Comparison of ENCODE assay signal across 2 cellular contexts in genomic region chr10:7942859-7943258, GRCh38.
TF ChIP-seq lines count a peak whose summit lies in the region.

No MANE protein-coding gene starts in this region.

TF ChIP-seq in GM23338, 12 proteins besides CTCF, POLR2A, EP300 and RAD21 (continued from another document):
- no peak for TF ChIP-seq ZNF462 (CRISPR knock-in tag; IDR thresholded peaks at IDR 0.05)
- TF ChIP-seq ZNF331 (CRISPR knock-in tag; IDR thresholded peaks at IDR 0.05; ENCODE audit: low read depth) = no peak
- no peak for TF ChIP-seq EZH2phosphoT487 (IDR thresholded peaks at IDR 0.05; ENCODE audit: unreplicated experiment)
- no peak for TF ChIP-seq ETS1 (IDR thresholded peaks at IDR 0.05)
- TF ChIP-seq STAT1 (IDR thresholded peaks at IDR 0.05; ENCODE audit: unreplicated experiment) = no peak
- no peak for TF ChIP-seq REST (IDR thresholded peaks at IDR 0.05; ENCODE audit: unreplicated experiment)
- TF ChIP-seq JUNB (IDR thresholded peaks at IDR 0.05; ENCODE audit: unreplicated experiment) = no peak
- no peak for TF ChIP-seq NANOG (IDR thresholded peaks at IDR 0.05; ENCODE audit: borderline replicate concordance)
- no peak for TF ChIP-seq POLR2AphosphoS5 (IDR thresholded peaks at IDR 0.05; ENCODE audit: low read depth)
- no peak for TF ChIP-seq CREB1 (CRISPR knock-in tag; IDR thresholded peaks at IDR 0.05; ENCODE audit: low read depth)
TF ChIP-seq in GM23338: peak in this region for 0.

TF ChIP-seq in HepG2, 621 proteins besides CTCF, POLR2A, EP300 and RAD21 (continued from another document and continues in another):
- no peak for TF ChIP-seq PREB (CRISPR knock-in tag; IDR thresholded peaks at IDR 0.05)
- no peak for TF ChIP-seq ISX (CRISPR knock-in tag; conservative IDR thresholded peaks at IDR 0.05)
- no peak for TF ChIP-seq KLF13 (CRISPR knock-in tag; IDR thresholded peaks at IDR 0.05)
- TF ChIP-seq ZNF773 (CRISPR knock-in tag; IDR thresholded peaks at IDR 0.05; ENCODE audit: borderline replicate concordance) = no peak
- no peak for TF ChIP-seq ATF3 (CRISPR knock-in tag; IDR thresholded peaks at IDR 0.05)
- peak; percentile 97 for TF ChIP-seq IKZF5 (CRISPR knock-in tag; IDR thresholded peaks at IDR 0.05)
- TF ChIP-seq YEATS2 (CRISPR knock-in tag; IDR thresholded peaks at IDR 0.05; ENCODE audit: borderline replicate concordance) = no peak
- no peak for TF ChIP-seq ZNF879 (CRISPR knock-in tag; IDR thresholded peaks at IDR 0.05)
- peak; percentile 30; the same call in 1 of the 2 replicates for TF ChIP-seq FOSL2 (CRISPR knock-in tag; IDR thresholded peaks at IDR 0.05)
- no peak for TF ChIP-seq ZBTB2 (CRISPR knock-in tag; IDR thresholded peaks at IDR 0.05; ENCODE audit: low read depth)
- TF ChIP-seq ZNF496 (CRISPR knock-in tag; IDR thresholded peaks at IDR 0.05; ENCODE audit: insufficient replicate concordance) = no peak
- no peak for TF ChIP-seq MEIS2 (CRISPR knock-in tag; IDR thresholded peaks at IDR 0.05)
- TF ChIP-seq HOMEZ (CRISPR knock-in tag; IDR thresholded peaks at IDR 0.05; ENCODE audit: low read depth) = 0 out of 2 replicates have a peak, but pooled peaks have one; percentile 38
- 0 out of 2 replicates have a peak, but pooled peaks have one; percentile 48 for TF ChIP-seq ZNF646 (CRISPR knock-in tag; IDR thresholded peaks at IDR 0.05)
- TF ChIP-seq GRHL1 (CRISPR knock-in tag; conservative IDR thresholded peaks at IDR 0.05) = no peak
- no peak for TF ChIP-seq SUZ12 (IDR thresholded peaks at IDR 0.05; ENCODE audit: low read depth, low read length)
- no peak for TF ChIP-seq ZBTB4 (CRISPR knock-in tag; IDR thresholded peaks at IDR 0.05; ENCODE audit: borderline replicate concordance)
- no peak for TF ChIP-seq AGO2 (optimal IDR thresholded peaks at IDR 0.05; ENCODE audit: low read depth, low read length)
- TF ChIP-seq DMTF1 (CRISPR knock-in tag; IDR thresholded peaks at IDR 0.05) = no peak
- no peak for TF ChIP-seq ZNF598 (CRISPR knock-in tag; IDR thresholded peaks at IDR 0.05; ENCODE audit: borderline replicate concordance)
- TF ChIP-seq CREM (IDR thresholded peaks at IDR 0.05) = peak; percentile 35; the same call in 1 of the 2 replicates
- TF ChIP-seq CREM (CRISPR knock-in tag; IDR thresholded peaks at IDR 0.05) = no peak
- no peak for TF ChIP-seq HES4 (CRISPR knock-in tag; IDR thresholded peaks at IDR 0.05; ENCODE audit: borderline replicate concordance)
- peak; percentile 40; the same call in 1 of the 2 replicates for TF ChIP-seq POLR2G (IDR thresholded peaks at IDR 0.05; ENCODE audit: low read depth, low read length)
- TF ChIP-seq ZNF644 (CRISPR knock-in tag; IDR thresholded peaks at IDR 0.05; ENCODE audit: low read depth) = 0 out of 2 replicates have a peak, but pooled peaks have one; percentile 18
- no peak for TF ChIP-seq ADNP (CRISPR knock-in tag; IDR thresholded peaks at IDR 0.05)
- peak; percentile 96 for TF ChIP-seq ZNF292 (CRISPR knock-in tag; IDR thresholded peaks at IDR 0.05; ENCODE audit: borderline replicate concordance, low read depth)
- no peak for TF ChIP-seq NR1H2 (CRISPR knock-in tag; IDR thresholded peaks at IDR 0.05; ENCODE audit: borderline replicate concordance, low read depth)
- no peak for TF ChIP-seq MXD4 (CRISPR knock-in tag; IDR thresholded peaks at IDR 0.05)
- 0 out of 2 replicates have a peak, but pooled peaks have one; percentile 7 for TF ChIP-seq RARA (CRISPR knock-in tag; IDR thresholded peaks at IDR 0.05)
- TF ChIP-seq ZNF749 (CRISPR knock-in tag; IDR thresholded peaks at IDR 0.05; ENCODE audit: borderline replicate concordance) = no peak
- TF ChIP-seq CHCHD3 (CRISPR knock-in tag; IDR thresholded peaks at IDR 0.05) = no peak
